Comparison of ENCODE assay signal across 8 cellular contexts in the genomic region with DNA sequence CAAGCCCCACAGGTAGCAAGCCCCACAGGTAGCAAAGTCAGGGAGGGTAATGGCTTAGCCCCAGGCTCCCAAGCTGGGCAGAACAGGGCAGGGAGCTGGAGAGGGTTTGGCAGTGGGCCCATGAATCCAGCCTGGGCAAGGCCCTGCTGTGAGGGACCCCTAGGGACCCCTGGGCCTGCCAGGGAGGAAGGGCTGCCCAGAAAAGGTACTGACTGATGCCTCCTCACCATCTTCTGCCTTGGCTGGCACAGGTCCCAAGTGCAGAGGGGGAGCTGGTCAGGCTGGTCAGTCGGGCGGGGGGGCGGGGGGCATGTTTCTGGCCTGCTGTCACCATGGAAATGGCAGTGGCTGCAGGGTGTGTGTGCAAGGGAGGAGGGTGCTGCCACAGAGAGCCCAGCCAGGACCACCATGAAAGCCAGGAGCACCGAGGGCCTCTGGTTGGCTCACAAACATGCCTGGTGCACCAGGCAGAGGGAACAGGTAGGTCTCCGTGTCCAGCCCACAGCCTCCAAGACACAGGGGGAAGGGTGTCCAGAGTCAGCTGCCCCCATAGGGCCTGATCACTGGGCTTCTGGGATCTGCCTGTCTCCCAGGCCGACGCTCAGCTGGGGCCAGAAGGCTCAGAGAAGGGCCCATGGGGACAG. TPM values are rescaled to one million over a fixed set of nuclear protein-coding genes. Genes with fewer than 3 reads are reported as not detected.
A peak's percentile ranks its signal among the peaks of the same experiment; 100 is the strongest.
DNase-seq lines count a peak whose midpoint lies in the region; ATAC-seq and TF ChIP-seq lines count a peak whose summit lies in the region.

No MANE protein-coding gene starts in this region.

- TF ChIP-seq CTCF in AG10803 (conservative IDR thresholded peaks at IDR 0.05; ENCODE audit: low read length) = no peak
- TF ChIP-seq CTCF in nephron (IDR thresholded peaks at IDR 0.05; ENCODE audit: unreplicated experiment in 3 of 3) = no peak

- H3K27me3 Mint-ChIP-seq in IgD-negative memory B cell (peaks cover 7% of the 10 kb centered on the region), nephron (ENCODE audit: low read depth) (peaks cover 11% of the 10 kb centered on the region)

- peak overlapping the region; percentile 88 for H3K27ac ChIP-seq in cingulate gyrus (ENCODE audit: low read depth, low read length)

- H3K9me3 Mint-ChIP-seq in IgD-negative memory B cell (no peaks in the 10 kb centered on the region), nephron (no peaks in the 10 kb centered on the region)

- H3K27ac Mint-ChIP-seq in IgD-negative memory B cell (peak overlapping the region in 1 of 3 donors; percentile 92), nephron (peak overlapping the region in 1 of 3 experiments; percentile 29)

- H3K4me3 Mint-ChIP-seq in IgD-negative memory B cell (peak overlapping the region; percentile 67 to 93 (median 84)), nephron (peak overlapping the region; percentile 50 to 68 (median 59))

- H3K36me3 Mint-ChIP-seq in IgD-negative memory B cell (no peaks in the 10 kb centered on the region), nephron (ENCODE audit: low read depth) (no peaks in the 10 kb centered on the region)

- peaks cover 0 to 6% (median 2%) of the 10 kb centered on the region in 3 donors for H3K4me1 Mint-ChIP-seq in IgD-negative memory B cell
- peaks cover 5% of the 10 kb centered on the region for H3K4me1 Mint-ChIP-seq in nephron

- ATAC-seq in GM21786 (IDR thresholded peaks at IDR 0.05; ENCODE audit: unreplicated experiment) = no peak

- DNase-seq in AG10803 (ENCODE audit: low read depth) (no peak), OCI-M2 (lab: John Stamatoyannopoulos, UW; ENCODE audit: unreplicated experiment) (no peak), iPS-NIHi11 (ENCODE audit: low spot score) (no peak), NOMO-1 treated with DMSO at 0.1 percent for 48 hours (lab: John Stamatoyannopoulos, UW; ENCODE audit: unreplicated experiment) (no peak)

- peak overlapping the region; percentile 60 for H3K4me3 ChIP-seq in AG10803 (ENCODE audit: low read length)

RNA-seq across cellular contexts. Expression of a gene that starts 1.5 kb away (rescaled TPM):
- 70.8 TPM for polyA plus RNA-seq in IgD-negative memory B cell

RNA-seq across cellular contexts. Expression of a gene that starts 13.5 kb away (rescaled TPM):
- polyA plus RNA-seq in IgD-negative memory B cell = 1,925 TPM

RNA-seq across cellular contexts. Expression of a gene that starts 17.9 kb away (rescaled TPM):
- 11.8 TPM for polyA plus RNA-seq in IgD-negative memory B cell

RNA-seq across cellular contexts. Expression of a gene that starts 53.2 kb away (rescaled TPM):
- polyA plus RNA-seq in IgD-negative memory B cell = 5.5 TPM

RNA-seq across cellular contexts. Expression of a gene that starts 53.5 kb away (rescaled TPM):
- 3.7 TPM for polyA plus RNA-seq in IgD-negative memory B cell
